In the genomic region with DNA sequence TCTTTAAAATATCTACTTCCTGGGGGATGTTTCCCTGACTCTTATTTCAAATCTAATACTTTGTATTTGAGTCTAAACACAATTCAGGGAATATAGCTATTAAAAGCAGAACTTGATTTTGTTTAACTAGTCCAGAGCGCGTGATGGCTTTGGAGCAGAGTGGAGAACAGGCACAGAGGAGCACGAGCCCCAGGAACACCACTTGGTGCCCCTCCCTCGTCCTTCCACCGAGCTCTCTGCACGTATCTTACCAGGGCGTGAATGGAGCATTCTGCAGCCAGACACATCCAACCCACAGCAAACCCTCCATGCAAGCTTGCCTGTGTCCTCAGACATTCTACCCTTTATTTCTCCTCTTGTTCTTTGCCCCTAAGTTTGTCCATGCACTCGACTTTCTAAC, we compare ENCODE assay signal across 21 cellular contexts. TPM values are rescaled to one million over a fixed set of nuclear protein-coding genes. Genes with fewer than 3 reads are reported as not detected.
"Had no signal": no experiment of that assay in that cellular context is flagged by ENCODE, and none has a peak within 500 bp of the region (broad histone marks: within the 10 kb centered on the region; RNA-seq: fewer than 3 reads in every experiment).

No MANE protein-coding gene starts in this region.

- H3K4me1 ChIP-seq: adrenal gland, colonic mucosa had no signal

- H3K36me3 Mint-ChIP-seq: activated CD4-positive, alpha-beta memory T cell treated with anti-CD3 and anti-CD28 coated beads for 36 hours; activated naive CD4-positive, alpha-beta T cell treated with anti-CD3 and anti-CD28 coated beads, Interleukin-2, amount 10 ng/mL, durations not matched to agents 7 days and 5 days; naive thymus-derived CD8-positive, alpha-beta T cell had no signal

- H3K4me3 ChIP-seq: adrenal gland, colonic mucosa, esophagus muscularis mucosa, left lung, skin epidermis, transverse colon had no signal

- H3K9me3 ChIP-seq: adrenal gland, colonic mucosa, esophagus muscularis mucosa, left lung, transverse colon had no signal

- H3K27ac Mint-ChIP-seq: activated CD4-positive, alpha-beta memory T cell treated with anti-CD3 and anti-CD28 coated beads for 36 hours; activated naive CD4-positive, alpha-beta T cell treated with anti-CD3 and anti-CD28 coated beads, Interleukin-2, amount 10 ng/mL, durations not matched to agents 7 days and 5 days; activated T-cell treated with anti-CD3 and anti-CD28 coated beads, Interleukin-2, amount 50 U/mL, for 24 hours; memory B cell; naive thymus-derived CD8-positive, alpha-beta T cell had no signal

- H3K36me3 ChIP-seq: adrenal gland, colonic mucosa, esophagus muscularis mucosa, left lung, transverse colon had no signal

- DNase-seq: activated CD4-positive, alpha-beta memory T cell treated with anti-CD3 and anti-CD28 coated beads for 36 hours; activated CD4-positive, alpha-beta T cell treated with anti-CD3 and anti-CD28 coated beads for 1 hour; activated naive CD4-positive, alpha-beta T cell treated with anti-CD3 and anti-CD28 coated beads, Interleukin-2, amount 10 ng/mL, durations not matched to agents 7 days and 5 days; activated T-cell treated with anti-CD3 and anti-CD28 coated beads, Interleukin-2, amount 50 U/mL, for 24 hours; colonic mucosa; effector CD4-positive, alpha-beta T cell; hippocampal formation; kidney; left lung; naive thymus-derived CD8-positive, alpha-beta T cell; occipital lobe; stimulated activated CD4-positive, alpha-beta T cell treated with anti-CD3 and anti-CD28 coated beads, Interleukin-4, amount 100 ng/mL, for 4 hours; stimulated activated CD8-positive, alpha-beta memory T cell treated with anti-CD3 and anti-CD28 coated beads, Interleukin-4, amount 100 ng/mL, for 48 hours; stimulated activated naive CD4-positive, alpha-beta T cell treated with Interleukin-2 at 50 U/mL for 16 hours; T-helper 1 cell; T1000; transverse colon had no signal

- H3K27me3 ChIP-seq: adrenal gland, colonic mucosa had no signal

- H3K9me3 Mint-ChIP-seq: activated CD4-positive, alpha-beta memory T cell treated with anti-CD3 and anti-CD28 coated beads for 36 hours; activated naive CD4-positive, alpha-beta T cell treated with anti-CD3 and anti-CD28 coated beads, Interleukin-2, amount 10 ng/mL, durations not matched to agents 7 days and 5 days; activated T-cell treated with anti-CD3 and anti-CD28 coated beads, Interleukin-2, amount 50 U/mL, for 24 hours had no signal

- ATAC-seq: left lung; naive thymus-derived CD8-positive, alpha-beta T cell had no signal

- H3K4me1 Mint-ChIP-seq: activated naive CD4-positive, alpha-beta T cell treated with anti-CD3 and anti-CD28 coated beads, Interleukin-2, amount 10 ng/mL, durations not matched to agents 7 days and 5 days had no signal

- H3K27ac ChIP-seq: colonic mucosa, esophagus muscularis mucosa, left lung, transverse colon had no signal

- H3K4me3 Mint-ChIP-seq: activated CD4-positive, alpha-beta memory T cell treated with anti-CD3 and anti-CD28 coated beads for 36 hours; activated naive CD4-positive, alpha-beta T cell treated with anti-CD3 and anti-CD28 coated beads, Interleukin-2, amount 10 ng/mL, durations not matched to agents 7 days and 5 days; activated T-cell treated with anti-CD3 and anti-CD28 coated beads, Interleukin-2, amount 50 U/mL, for 24 hours; memory B cell had no signal

RNA-seq across cellular contexts. Expression of gene KIF26B, which starts 14.1 kb away (rescaled TPM):
- total RNA-seq: activated CD4-positive, alpha-beta memory T cell treated with anti-CD3 and anti-CD28 coated beads for 36 hours had no signal
- polyA plus RNA-seq: naive thymus-derived CD8-positive, alpha-beta T cell had no signal
